In the genomic region with DNA sequence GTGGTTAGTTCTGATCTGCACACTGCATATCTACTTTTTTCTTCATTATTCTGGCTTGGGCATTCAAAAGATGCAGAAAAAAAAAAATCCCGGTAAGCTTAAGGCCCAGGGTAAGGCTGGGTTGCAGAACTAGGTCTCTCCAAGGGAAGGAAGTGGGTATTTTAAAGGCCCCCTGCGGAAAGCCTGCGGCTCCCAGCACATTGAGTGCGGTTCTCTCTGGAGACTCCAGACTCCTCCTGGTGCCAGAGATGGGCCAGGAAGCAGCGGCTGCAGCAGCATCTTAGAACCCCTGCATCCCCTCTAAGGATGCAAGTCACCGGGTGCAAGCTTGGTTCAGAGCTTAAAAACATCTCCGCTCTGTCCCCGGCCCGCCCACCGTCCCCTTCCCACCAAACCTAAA, we compare ENCODE assay signal across 8 cellular contexts. TPM values are rescaled to one million over a fixed set of nuclear protein-coding genes. Genes with fewer than 3 reads are reported as not detected.
DNase-seq lines count a peak whose midpoint lies in the region; ATAC-seq, FAIRE-seq and TF ChIP-seq lines count a peak whose summit lies in the region.

No MANE protein-coding gene starts in this region.

- peak in 1 of 2 donors; percentile 43 for ATAC-seq in natural killer cell treated with Interleukin-12 subunit alpha and Interleukin-12 subunit beta and Interleukin-15 and Interleukin-18, amount 100 ng/mL, for 72 hours
- ATAC-seq in HG02938 (IDR thresholded peaks at IDR 0.05; ENCODE audit: unreplicated experiment) = no peak

- TF ChIP-seq EP300 in H1 (IDR thresholded peaks at IDR 0.05; ENCODE audit: borderline replicate concordance in 1 of 2, low read depth in 2 of 2, low read length in 2 of 2) = no peak

- no peak overlapping the region for H3K4ac ChIP-seq in H1 (replicated peaks; ENCODE audit: insufficient read length, low read depth, low read length)

- peak overlapping the region; percentile 65 to 89 for H3K4me3 Mint-ChIP-seq in CD14-positive monocyte
- peak overlapping the region; percentile 67 for H3K4me3 Mint-ChIP-seq in natural killer cell treated with Interleukin-12 subunit alpha and Interleukin-12 subunit beta and Interleukin-15 and Interleukin-18, amount 100 ng/mL, for 72 hours

- peaks cover 0 to 11% (median 4%) of the 10 kb centered on the region in 4 experiments; a peak in 6 of 7 replicates for H3K4me1 ChIP-seq in H1 (replicated peaks in 1 of 4; ENCODE audit: control insufficient read depth in 3 of 4, insufficient read depth in 4 of 4, low read length in 3 of 4)

- H3K27me3 ChIP-seq in H1 (replicated peaks in 1 of 4; ENCODE audit: control insufficient read depth in 3 of 4, extremely low read depth in 1 of 4, insufficient read depth in 3 of 4, low read length in 3 of 4) = no peaks in the 10 kb centered on the region; a peak in 3 of 7 replicates

- FAIRE-seq in H1 (lab: Jason Lieb, UNC) = no peak

- H3K56ac ChIP-seq in H1 (replicated peaks; ENCODE audit: insufficient read length, low read depth, low read length) = no peak overlapping the region

- H3K4me3 ChIP-seq in H1 (ENCODE audit: extremely low read depth in 1 of 4, insufficient read depth in 2 of 4, low read depth in 3 of 4, low read length in 4 of 4) = peak overlapping the region; percentile 32 to 60 (median 37); a peak in 7 of 8 replicates

- H3K36me3 ChIP-seq in H1 (ENCODE audit: control insufficient read depth in 2 of 4, insufficient read depth in 4 of 4, low read length in 3 of 4) = no peaks in the 10 kb centered on the region

- H3K18ac ChIP-seq in H1 (ENCODE audit: extremely low read depth, low read length) = no peak overlapping the region; the same call in 1 of the 2 replicates

- no peak overlapping the region for H3K23ac ChIP-seq in H1 (ENCODE audit: insufficient read length)

- no peak for TF ChIP-seq POLR2A in H1 (IDR thresholded peaks at IDR 0.05; ENCODE audit: control extremely low read depth in 1 of 2, low read depth in 2 of 2, low read length in 2 of 2)

- no peak overlapping the region for H3K27ac ChIP-seq in H1 (ENCODE audit: low read depth, low read length)

- no peak overlapping the region for H4K91ac ChIP-seq in H1 (replicated peaks; ENCODE audit: insufficient read length, low read length)

- TF ChIP-seq CTCF in CD14-positive monocyte (IDR thresholded peaks at IDR 0.05) (no peak), H1 (IDR thresholded peaks at IDR 0.05; ENCODE audit: control extremely low read depth in 1 of 3, insufficient read depth in 1 of 3, low read depth in 1 of 3, low read length in 3 of 3) (peak in 1 of 3 experiments; percentile 6; a peak in 1 of 4 replicates)

- DNase-seq in CD14-positive monocyte (ENCODE audit: low spot score) (no peak), Kasumi-1 (lab: John Stamatoyannopoulos, UW) (peak; percentile 78 to 79), H1 (ENCODE audit: low read depth in 1 of 2, low spot score in 2 of 2) (peak in 1 of 2 experiments; percentile 59), activated gamma-delta T cell treated with Interleukin-2 at 50 U/mL for 16 hours (no peak), inferior parietal cortex (ENCODE audit: extremely low spot score) (no peak)
- no peak for DNase-seq in natural killer cell treated with Interleukin-12 subunit alpha and Interleukin-12 subunit beta and Interleukin-15 and Interleukin-18, amount 100 ng/mL, for 72 hours (ENCODE audit: low spot score)
- no peak for DNase-seq in effector CD8-positive, alpha-beta T cell (lab: John Stamatoyannopoulos, UW)

- peak overlapping the region; percentile 86 for H2BK120ac ChIP-seq in H1 (replicated peaks; ENCODE audit: low read depth, low read length)

- H3K9me3 ChIP-seq in H1 (ENCODE audit: insufficient read depth in 2 of 2, low read depth in 1 of 2, low read length in 1 of 2) = no peaks in the 10 kb centered on the region

- H2AFZ ChIP-seq in H1 (ENCODE audit: low read length) = no peak overlapping the region

- H3K27ac Mint-ChIP-seq in CD14-positive monocyte = no peak overlapping the region
- no peak overlapping the region for H3K27ac Mint-ChIP-seq in natural killer cell treated with Interleukin-12 subunit alpha and Interleukin-12 subunit beta and Interleukin-15 and Interleukin-18, amount 100 ng/mL, for 72 hours

- no peak overlapping the region for H2AK5ac ChIP-seq in H1 (ENCODE audit: low read depth, low read length)

- intact Hi-C loops in CD14-positive monocyte (cut with micrococcal nuclease) = no loop called here

- no peak overlapping the region for H2BK5ac ChIP-seq in H1 (ENCODE audit: low read depth, low read length)

- no peak overlapping the region for H4K8ac ChIP-seq in H1 (ENCODE audit: extremely low read depth, insufficient read depth, low read length)

- CTCF ChIA-PET in H1 (lab: Charles Lee; ENCODE audit: partially characterized antibody) = interaction anchor here (0.6 to 3.6 kb wide), 11 partner anchors 9 to 202 kb away, joined by 3 to 9 read pairs (median 7); no protein-coding TSS in a partner anchor

- H3K79me2 ChIP-seq in H1 (ENCODE audit: control insufficient read depth in 1 of 2, insufficient read depth in 2 of 2, low read length in 2 of 2) = no peaks in the 10 kb centered on the region

- peak; percentile 17 to 27; a peak in 2 of 4 replicates for TF ChIP-seq RAD21 in H1 (IDR thresholded peaks at IDR 0.05 in 1 of 2, conservative IDR thresholded peaks at IDR 0.05 in 1 of 2; ENCODE audit: low read depth in 2 of 2, low read length in 2 of 2)

- peaks cover 36 to 40% (median 39%) of the 10 kb centered on the region in 3 donors for H3K27me3 Mint-ChIP-seq in CD14-positive monocyte (ENCODE audit: low read depth in 3 of 3)
- peaks cover 25 to 29% of the 10 kb centered on the region in 2 donors for H3K27me3 Mint-ChIP-seq in natural killer cell treated with Interleukin-12 subunit alpha and Interleukin-12 subunit beta and Interleukin-15 and Interleukin-18, amount 100 ng/mL, for 72 hours

- H2BK20ac ChIP-seq in H1 (ENCODE audit: low read length) = no peak overlapping the region

- peak overlapping the region; percentile 69 to 78 for H3K4me2 ChIP-seq in H1 (ENCODE audit: insufficient read depth in 1 of 2, low read depth in 2 of 2, low read length in 2 of 2)

- no peak overlapping the region for H4K5ac ChIP-seq in H1 (ENCODE audit: insufficient read length, low read depth, low read length)

- peaks cover 0 to 6% (median 2%) of the 10 kb centered on the region in 7 donors for H3K9me3 Mint-ChIP-seq in CD14-positive monocyte
- no peaks in the 10 kb centered on the region for H3K9me3 Mint-ChIP-seq in natural killer cell treated with Interleukin-12 subunit alpha and Interleukin-12 subunit beta and Interleukin-15 and Interleukin-18, amount 100 ng/mL, for 72 hours

- POLR2A ChIA-PET in H1 (lab: Charles Lee; ENCODE audit: partially characterized antibody) = interaction anchor here (0.6 to 3.0 kb wide), 12 partner anchors 9 to 167 kb away, joined by 3 to 12 read pairs (median 5); no protein-coding TSS in a partner anchor

- H3K23me2 ChIP-seq in H1 (ENCODE audit: low read depth, low read length) = peaks cover 5% of the 10 kb centered on the region

- H3K36me3 Mint-ChIP-seq in CD14-positive monocyte = peaks cover 7 to 20% of the 10 kb centered on the region in 2 donors
- no peaks in the 10 kb centered on the region for H3K36me3 Mint-ChIP-seq in natural killer cell treated with Interleukin-12 subunit alpha and Interleukin-12 subunit beta and Interleukin-15 and Interleukin-18, amount 100 ng/mL, for 72 hours

- H2BK15ac ChIP-seq in H1 (ENCODE audit: low read length) = no peak overlapping the region

- WGBS in H1 (ENCODE audit: extremely low coverage in 1 of 2, insufficient coverage in 1 of 2, insufficient read length in 1 of 2, insufficient replicate concordance in 2 of 2, low coverage in 1 of 2, low lambda C conversion rate in 2 of 2, missing lambda C conversion rate in 1 of 2), 2 experiments = 40% methylated on average over 10 of the region's 10 CpGs; no CpG with 5 or more reads in 1 of the 2 experiments

- H3K79me1 ChIP-seq in H1 (ENCODE audit: low read depth, low read length) = no peaks in the 10 kb centered on the region

- H3K14ac ChIP-seq in H1 (ENCODE audit: insufficient read length) = no peak overlapping the region

- H4K20me1 ChIP-seq in H1 (replicated peaks in 1 of 2; ENCODE audit: control insufficient read depth in 1 of 2, insufficient read depth in 2 of 2, low read length in 2 of 2) = no peaks in the 10 kb centered on the region

- peaks cover 23% of the 10 kb centered on the region for H3K4me1 Mint-ChIP-seq in CD14-positive monocyte
- H3K4me1 Mint-ChIP-seq in natural killer cell treated with Interleukin-12 subunit alpha and Interleukin-12 subunit beta and Interleukin-15 and Interleukin-18, amount 100 ng/mL, for 72 hours (ENCODE audit: low read depth in 2 of 2) = peaks cover 6 to 13% of the 10 kb centered on the region in 2 donors

- H2BK12ac ChIP-seq in H1 (ENCODE audit: low read depth, low read length) = no peak overlapping the region

- peak overlapping the region in 2 of 4 experiments; percentile 3 to 12; a peak in 2 of 7 replicates for H3K9ac ChIP-seq in H1 (replicated peaks in 1 of 4; ENCODE audit: extremely low read depth in 1 of 4, low read depth in 3 of 4, low read length in 3 of 4)

TF ChIP-seq in H1, 55 proteins besides CTCF, POLR2A, EP300 and RAD21:
- TF ChIP-seq, protein P1, sequence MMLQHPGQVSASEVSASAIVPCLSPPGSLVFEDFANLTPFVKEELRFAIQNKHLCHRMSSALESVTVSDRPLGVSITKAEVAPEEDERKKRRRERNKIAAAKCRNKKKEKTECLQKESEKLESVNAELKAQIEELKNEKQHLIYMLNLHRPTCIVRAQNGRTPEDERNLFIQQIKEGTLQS (IDR thresholded peaks at IDR 0.05; ENCODE audit: insufficient read depth, low read depth, low read length) = no peak
- no peak for TF ChIP-seq GABPA (IDR thresholded peaks at IDR 0.05; ENCODE audit: borderline replicate concordance, insufficient read depth, low read length)
- TF ChIP-seq CHD1 (IDR thresholded peaks at IDR 0.05; ENCODE audit: low read depth, low read length) = no peak

RNA-seq across cellular contexts. Expression of a gene that starts 49.5 kb away (rescaled TPM):
- polyA plus RNA-seq in CD14-positive monocyte (10 to 100 TPM; 32.2 to 39.8 TPM), H1 (2011; rRNA removed) (256 and 288 TPM in 2 replicates)
- total RNA-seq in H1 (2021; fragmentation: NEBNext Ultra II Directional; extraction: Animal tissue kit (Norgen Biotek cat#: 25700)) = 259 and 262 TPM in 2 replicates
- 274 TPM for polyA plus RNA-seq in H1 (2011; cell fraction: cytosol; rRNA removed)
- polyA plus RNA-seq in H1 (2011; cell fraction: nucleus; rRNA removed) = 280 TPM
- polyA plus RNA-seq in H1 (2012, experiment 1 of 2) = 212 to 243 TPM (median 229 TPM) in 4 replicates
- 150 TPM for polyA plus RNA-seq in H1 (2012, experiment 2 of 2)
- 190 TPM for polyA plus RNA-seq in H1 (2013, experiment 1 of 2)
- polyA plus RNA-seq in H1 (2013, experiment 2 of 2) = 187 TPM
- 288 and 445 TPM in 2 replicates for polyA minus RNA-seq in H1 (2011; rRNA and poly(A)+ RNA removed)
- polyA minus RNA-seq in H1 (2011; cell fraction: cytosol; rRNA and poly(A)+ RNA removed) = 110 TPM
- 155 TPM for polyA minus RNA-seq in H1 (2011; cell fraction: nucleus; rRNA and poly(A)+ RNA removed)
- 10 to 100 TPM; 12.5 to 24.5 TPM for total RNA-seq in natural killer cell treated with Interleukin-12 subunit alpha and Interleukin-12 subunit beta and Interleukin-15 and Interleukin-18, amount 100 ng/mL, for 72 hours

Comparison
In these comparisons a context has a peak if more than half of its experiments do, and no peak if none do; other contexts are left out.
1. DNase-seq: peak in Kasumi-1 (2 of 2); none in CD14-positive monocyte (single experiment), natural killer cell treated with Interleukin-12 subunit alpha and Interleukin-12 subunit beta and Interleukin-15 and Interleukin-18, amount 100 ng/mL, for 72 hours (single experiment), activated gamma-delta T cell treated with Interleukin-2 at 50 U/mL for 16 hours (single experiment), inferior parietal cortex (single experiment) and effector CD8-positive, alpha-beta T cell (single experiment).
2. RNA of a gene that starts 49.5 kb away (total RNA-seq): 259 to 262 TPM in H1; 12.5 to 24.5 TPM in natural killer cell treated with Interleukin-12 subunit alpha and Interleukin-12 subunit beta and Interleukin-15 and Interleukin-18, amount 100 ng/mL, for 72 hours; every median in the first group is over 10 times any median in the second.